ENCODE assay signal across 13 cellular contexts in the genomic region with DNA sequence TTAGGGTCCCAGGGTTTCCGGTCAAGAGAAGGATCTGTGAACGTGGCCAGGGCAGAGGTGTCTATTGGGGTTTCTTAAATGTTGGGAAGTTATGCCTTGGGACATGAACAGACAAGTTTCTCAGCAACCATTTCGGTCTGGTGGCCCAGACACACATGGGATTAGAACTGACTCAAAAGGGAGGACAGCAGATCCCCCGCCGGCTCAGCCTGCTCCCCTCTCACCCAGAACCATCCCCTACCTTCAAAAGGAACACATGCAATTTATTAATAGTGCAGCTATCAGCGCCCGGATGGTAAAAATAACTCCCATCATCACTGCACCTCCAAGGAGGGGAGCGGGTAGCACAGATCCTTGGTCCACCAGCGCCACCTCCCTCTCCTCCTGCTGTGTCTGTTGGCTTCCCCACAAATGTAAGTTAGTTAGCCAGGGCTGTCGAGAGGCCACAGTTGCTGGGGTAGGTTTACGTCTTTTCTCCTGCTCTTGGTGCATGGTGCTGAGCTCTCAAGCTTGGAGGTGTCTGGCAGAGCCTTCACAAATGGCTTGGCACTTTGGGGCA.
DNase-seq lines count a peak whose midpoint lies in the region; ATAC-seq and TF ChIP-seq lines count a peak whose summit lies in the region.
"Had no signal": no experiment of that assay in that cellular context is flagged by ENCODE, and none has a peak within 500 bp of the region (broad histone marks: within the 10 kb centered on the region; RNA-seq: fewer than 3 reads in every experiment).

No MANE protein-coding gene starts in this region.

- CTCF ChIA-PET in AG04450 (lab: Charles Lee) = interaction anchor here (0.7 kb wide), 1 partner anchor 83 kb away, joined by 3 read pairs; no protein-coding TSS in a partner anchor
- CTCF ChIA-PET in activated CD4-positive, alpha-beta memory T cell treated with anti-CD3 and anti-CD28 coated beads for 36 hours (lab: Charles Lee) = no interaction called here

- no peak overlapping the region for H4K8ac ChIP-seq in neuronal stem cell (ENCODE audit: low read depth, low read length)

- H3K27ac ChIP-seq in AG04450 (ENCODE audit: low read depth, low read length) = peak overlapping the region; percentile 75
- no peak overlapping the region for H3K27ac ChIP-seq in neuronal stem cell (replicated peaks; ENCODE audit: low read length)
- H3K27ac ChIP-seq: cardiac muscle cell had no signal

- H3K27me3 Mint-ChIP-seq in IgD-negative memory B cell (no peaks in the 10 kb centered on the region), chondrocyte (ENCODE audit: low read depth) (no peaks in the 10 kb centered on the region)
- H3K27me3 Mint-ChIP-seq in activated CD4-positive, alpha-beta memory T cell treated with anti-CD3 and anti-CD28 coated beads for 36 hours = no peaks in the 10 kb centered on the region

- no peak overlapping the region for H3K14ac ChIP-seq in neuronal stem cell (ENCODE audit: low read length)

- no CpG with 5 or more reads among the region's 11 CpGs for WGBS in neuronal stem cell (ENCODE audit: extremely low coverage in 2 of 2, insufficient read length in 2 of 2, insufficient replicate concordance in 1 of 2), 2 donors

- H3K4me3 Mint-ChIP-seq in IgD-negative memory B cell (no peak overlapping the region), chondrocyte (ENCODE audit: unreplicated experiment) (no peak overlapping the region)
- no peak overlapping the region for H3K4me3 Mint-ChIP-seq in activated CD4-positive, alpha-beta memory T cell treated with anti-CD3 and anti-CD28 coated beads for 36 hours
- H3K4me3 Mint-ChIP-seq: T-helper 1 cell treated with Interleukin-12 subunit alpha and Interleukin-12 subunit beta and Interleukin-4 antibody, amounts not matched to agents 30 μg/mL and 1 μg/mL, for 36 hours had no signal

- peak overlapping the region; percentile 17 for H3K18ac ChIP-seq in neuronal stem cell (ENCODE audit: low read length)

- H3K4me1 ChIP-seq in neuronal stem cell (ENCODE audit: control insufficient read depth in 2 of 2, insufficient read depth in 1 of 2, low read depth in 1 of 2, low read length in 2 of 2) = peaks cover 0 to 8% of the 10 kb centered on the region in 2 donors

- peaks cover 11 to 52% of the 10 kb centered on the region in 2 donors for H3K36me3 ChIP-seq in neuronal stem cell (replicated peaks in 1 of 2; ENCODE audit: control insufficient read depth in 2 of 2, insufficient read depth in 2 of 2, low read length in 2 of 2)
- H3K36me3 ChIP-seq: cardiac muscle cell had no signal

- no peak for DNase-seq in AG04450 (ENCODE audit: low read depth, low spot score)
- no peak for DNase-seq in chondrocyte (ENCODE audit: low spot score)
- DNase-seq in neuronal stem cell (ENCODE audit: low spot score) = no peak
- no peak for DNase-seq in activated CD4-positive, alpha-beta memory T cell treated with anti-CD3 and anti-CD28 coated beads for 36 hours
- DNase-seq in GM03348 (ENCODE audit: low spot score) = no peak
- no peak for DNase-seq in germinal center (ENCODE audit: low spot score)
- DNase-seq: DMS153; GOT3; stimulated activated CD4-positive, alpha-beta T cell treated with anti-CD3 and anti-CD28 coated beads, Interleukin-12 subunit alpha, Interleukin-12 subunit beta, amount 100 ng/mL, for 4 hours had no signal

- H3K4me1 Mint-ChIP-seq in IgD-negative memory B cell (peaks cover 29 to 49% (median 41%) of the 10 kb centered on the region in 3 donors), chondrocyte (ENCODE audit: low read depth) (peaks cover 58% of the 10 kb centered on the region)
- H3K4me1 Mint-ChIP-seq in activated CD4-positive, alpha-beta memory T cell treated with anti-CD3 and anti-CD28 coated beads for 36 hours (ENCODE audit: low read depth) = no peaks in the 10 kb centered on the region

- no peak overlapping the region for H3K9ac ChIP-seq in neuronal stem cell (ENCODE audit: low read depth, low read length, poor library complexity)

- no peak overlapping the region for H2BK120ac ChIP-seq in neuronal stem cell (ENCODE audit: low read depth, low read length)

- H3K36me3 Mint-ChIP-seq in IgD-negative memory B cell (peaks cover 6% of the 10 kb centered on the region), chondrocyte (ENCODE audit: low read depth) (peaks cover 41% of the 10 kb centered on the region)
- H3K36me3 Mint-ChIP-seq in activated CD4-positive, alpha-beta memory T cell treated with anti-CD3 and anti-CD28 coated beads for 36 hours = peaks cover 3% of the 10 kb centered on the region

- H3K9me3 Mint-ChIP-seq in IgD-negative memory B cell (no peaks in the 10 kb centered on the region), chondrocyte (ENCODE audit: low read depth) (peaks cover 4% of the 10 kb centered on the region)
- peaks cover 6% of the 10 kb centered on the region for H3K9me3 Mint-ChIP-seq in activated CD4-positive, alpha-beta memory T cell treated with anti-CD3 and anti-CD28 coated beads for 36 hours

- H3K9me3 ChIP-seq in AG04450 (ENCODE audit: control insufficient read depth, insufficient read depth, low read length) (peaks cover 4% of the 10 kb centered on the region; the same call in 1 of the 2 replicates), neuronal stem cell (replicated peaks in 1 of 2; ENCODE audit: control insufficient read depth in 2 of 2, insufficient read depth in 1 of 2, low read depth in 1 of 2, low read length in 2 of 2) (no peaks in the 10 kb centered on the region)

- H3K27me3 ChIP-seq in AG04450 (ENCODE audit: control insufficient read depth, insufficient read depth, low read length) = no peaks in the 10 kb centered on the region
- H3K27me3 ChIP-seq in neuronal stem cell (ENCODE audit: control insufficient read depth in 3 of 3, insufficient read depth in 3 of 3, low read depth in 1 of 3, low read length in 3 of 3) = no peaks in the 10 kb centered on the region
- H3K27me3 ChIP-seq: cardiac muscle cell had no signal

- POLR2A ChIA-PET in AG04450 (lab: Yijun Ruan, JAX) = interaction anchor here (1.0 kb wide), 1 partner anchor 80 kb away, joined by 7 read pairs; a partner anchor contains a TSS
- POLR2A ChIA-PET in activated CD4-positive, alpha-beta memory T cell treated with anti-CD3 and anti-CD28 coated beads for 36 hours (lab: Charles Lee) = no interaction called here

- H3K27ac Mint-ChIP-seq in IgD-negative memory B cell (peak overlapping the region in 2 of 3 donors; percentile 23 to 80), chondrocyte (ENCODE audit: unreplicated experiment) (peak overlapping the region; percentile 83)
- H3K27ac Mint-ChIP-seq in activated CD4-positive, alpha-beta memory T cell treated with anti-CD3 and anti-CD28 coated beads for 36 hours = no peak overlapping the region
- H3K27ac Mint-ChIP-seq: T-helper 1 cell treated with Interleukin-12 subunit alpha and Interleukin-12 subunit beta and Interleukin-4 antibody, amounts not matched to agents 30 μg/mL and 1 μg/mL, for 36 hours had no signal

- no peak overlapping the region for H2AK5ac ChIP-seq in neuronal stem cell (ENCODE audit: low read depth, low read length)

- H3K23ac ChIP-seq in neuronal stem cell (ENCODE audit: low read depth, low read length, poor library complexity) = no peak overlapping the region

- H2BK5ac ChIP-seq in neuronal stem cell (ENCODE audit: low read length) = no peak overlapping the region

- H2BK12ac ChIP-seq in neuronal stem cell (ENCODE audit: low read length) = no peak overlapping the region

- peaks cover 2% of the 10 kb centered on the region for H3K79me1 ChIP-seq in neuronal stem cell (ENCODE audit: low read depth, low read length)

- no peak overlapping the region for H3K4ac ChIP-seq in neuronal stem cell (ENCODE audit: low read length)

- TF ChIP-seq CTCF in AG04450 (IDR thresholded peaks at IDR 0.05; ENCODE audit: low read depth, low read length) = no peak
- no peak for TF ChIP-seq CTCF in chondrocyte (IDR thresholded peaks at IDR 0.05)

- no peak overlapping the region for H2BK15ac ChIP-seq in neuronal stem cell (ENCODE audit: low read length)

- no peak for ATAC-seq in GM18858 (IDR thresholded peaks at IDR 0.05; ENCODE audit: unreplicated experiment)

- H3K4me2 ChIP-seq in neuronal stem cell (ENCODE audit: insufficient read depth, low read length, poor library complexity, severe bottlenecking) = no peak overlapping the region

- H3K4me3 ChIP-seq in AG04450 (ENCODE audit: low read depth, low read length) = no peak overlapping the region
- no peak overlapping the region for H3K4me3 ChIP-seq in neuronal stem cell (ENCODE audit: low read length in 2 of 2)
- H3K4me3 ChIP-seq: cardiac muscle cell had no signal

- intact Hi-C loops in activated CD4-positive, alpha-beta memory T cell treated with anti-CD3 and anti-CD28 coated beads for 36 hours (cut with micrococcal nuclease) = no loop called here

- H2AFZ ChIP-seq in neuronal stem cell (ENCODE audit: low read length) = no peak overlapping the region

- no peak overlapping the region for H4K91ac ChIP-seq in neuronal stem cell (ENCODE audit: low read depth, low read length, poor library complexity)
